ENCODE assay signal across 19 cellular contexts in the genomic region with DNA sequence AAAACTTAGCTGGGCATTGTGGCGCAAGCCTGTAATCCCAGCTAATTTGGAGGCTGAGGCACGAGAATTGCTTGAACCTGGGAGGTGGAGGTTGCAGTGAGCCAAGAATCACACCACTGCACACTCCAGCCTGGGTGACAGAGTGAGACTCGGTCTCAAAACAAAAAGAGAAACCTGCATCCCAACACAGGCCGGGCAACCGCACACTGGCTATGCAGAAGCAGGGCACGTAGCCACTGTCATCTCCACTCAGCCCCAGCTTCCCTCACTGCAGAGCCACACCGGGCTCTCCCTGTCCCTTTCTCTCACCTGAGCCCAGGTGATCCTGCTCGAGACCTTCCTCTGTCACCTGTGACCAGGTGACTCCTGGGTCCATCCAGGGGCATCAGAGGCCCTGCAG. TPM values are rescaled to one million over a fixed set of nuclear protein-coding genes. Genes with fewer than 3 reads are reported as not detected.
DNase-seq lines count a peak whose midpoint lies in the region; ATAC-seq and TF ChIP-seq lines count a peak whose summit lies in the region.
"Had no signal": no experiment of that assay in that cellular context is flagged by ENCODE, and none has a peak within 500 bp of the region (broad histone marks: within the 10 kb centered on the region; RNA-seq: fewer than 3 reads in every experiment).

No MANE protein-coding gene starts in this region.

- H3K4me3 ChIP-seq in CD4-positive, alpha-beta memory T cell (ENCODE audit: low read length in 2 of 2) = no peak overlapping the region
- H3K4me3 ChIP-seq in MM.1S (ENCODE audit: low read length) = no peak overlapping the region
- H3K4me3 ChIP-seq: GM12878, GM23248, K562 had no signal

- no peak overlapping the region for H3K9ac ChIP-seq in MM.1S (ENCODE audit: low read length)
- H3K9ac ChIP-seq: GM23248 had no signal

- DNase-seq in activated CD8-positive, alpha-beta T cell treated with anti-CD3 and anti-CD28 coated beads for 36 hours = no peak
- no peak for DNase-seq in activated CD8-positive, alpha-beta T cell treated with anti-CD3 and anti-CD28 coated beads, Interleukin-2, amount 10 ng/mL, durations not matched to agents 7 days and 5 days
- no peak for DNase-seq in CD4-positive, alpha-beta memory T cell
- no peak for DNase-seq in progenitor cell of endocrine pancreas (ENCODE audit: low spot score, unreplicated experiment)
- DNase-seq in MM.1S = no peak
- no peak for DNase-seq in NCI-H1436 (lab: John Stamatoyannopoulos, UW)
- DNase-seq: GDM1, GM23248, NCI-H1417 treated with DMSO at 0.1 percent for 48 hours, NCI-H2029 treated with DMSO at 0.1 percent for 48 hours, NCI-H2171 treated with DMSO at 0.1 percent for 48 hours, NCI-H446 treated with DMSO at 0.1 percent for 48 hours, RPMI8226 had no signal

- no peaks in the 10 kb centered on the region for H3K9me3 Mint-ChIP-seq in activated CD8-positive, alpha-beta T cell treated with anti-CD3 and anti-CD28 coated beads for 36 hours
- no peaks in the 10 kb centered on the region for H3K9me3 Mint-ChIP-seq in activated CD8-positive, alpha-beta T cell treated with anti-CD3 and anti-CD28 coated beads, Interleukin-2, amount 10 ng/mL, durations not matched to agents 7 days and 5 days (ENCODE audit: insufficient read depth)
- H3K9me3 Mint-ChIP-seq in CD4-positive, alpha-beta memory T cell = no peaks in the 10 kb centered on the region
- H3K9me3 Mint-ChIP-seq in activated T-helper 17 cell treated with anti-CD3 and anti-CD28 coated beads, Interleukin-2, amount 50 U/mL, for 72 hours = no peaks in the 10 kb centered on the region
- no peaks in the 10 kb centered on the region for H3K9me3 Mint-ChIP-seq in progenitor cell of endocrine pancreas (ENCODE audit: low read depth)

- peaks cover 88% of the 10 kb centered on the region for H4K20me1 ChIP-seq in MM.1S (ENCODE audit: insufficient read depth, low read length)

- H3K4me3 Mint-ChIP-seq in activated CD8-positive, alpha-beta T cell treated with anti-CD3 and anti-CD28 coated beads for 36 hours = no peak overlapping the region
- no peak overlapping the region for H3K4me3 Mint-ChIP-seq in activated CD8-positive, alpha-beta T cell treated with anti-CD3 and anti-CD28 coated beads, Interleukin-2, amount 10 ng/mL, durations not matched to agents 7 days and 5 days
- H3K4me3 Mint-ChIP-seq in CD4-positive, alpha-beta memory T cell = peak overlapping the region in 1 of 8 donors; percentile 30
- no peak overlapping the region for H3K4me3 Mint-ChIP-seq in activated T-helper 17 cell treated with anti-CD3 and anti-CD28 coated beads, Interleukin-2, amount 50 U/mL, for 72 hours
- no peak overlapping the region for H3K4me3 Mint-ChIP-seq in progenitor cell of endocrine pancreas (ENCODE audit: low read depth)
- H3K4me3 Mint-ChIP-seq: B cell had no signal

- TF ChIP-seq CTCF in activated CD8-positive, alpha-beta T cell treated with anti-CD3 and anti-CD28 coated beads for 36 hours (IDR thresholded peaks at IDR 0.05) = no peak
- TF ChIP-seq CTCF in progenitor cell of endocrine pancreas (IDR thresholded peaks at IDR 0.05; ENCODE audit: unreplicated experiment) (no peak), MM.1S (IDR thresholded peaks at IDR 0.05; ENCODE audit: low read length) (no peak)

- H3K79me2 ChIP-seq in MM.1S (ENCODE audit: low read length) = peaks cover 99% of the 10 kb centered on the region

- intact Hi-C loops in activated CD8-positive, alpha-beta T cell treated with anti-CD3 and anti-CD28 coated beads for 36 hours (cut with micrococcal nuclease) = no loop called here
- intact Hi-C loops in CD4-positive, alpha-beta memory T cell (cut with micrococcal nuclease) = no loop called here

- no peaks in the 10 kb centered on the region for H3K27me3 Mint-ChIP-seq in activated CD8-positive, alpha-beta T cell treated with anti-CD3 and anti-CD28 coated beads for 36 hours
- H3K27me3 Mint-ChIP-seq in activated CD8-positive, alpha-beta T cell treated with anti-CD3 and anti-CD28 coated beads, Interleukin-2, amount 10 ng/mL, durations not matched to agents 7 days and 5 days (ENCODE audit: low read depth) = no peaks in the 10 kb centered on the region
- no peaks in the 10 kb centered on the region for H3K27me3 Mint-ChIP-seq in CD4-positive, alpha-beta memory T cell
- no peaks in the 10 kb centered on the region for H3K27me3 Mint-ChIP-seq in activated T-helper 17 cell treated with anti-CD3 and anti-CD28 coated beads, Interleukin-2, amount 50 U/mL, for 72 hours
- no peaks in the 10 kb centered on the region for H3K27me3 Mint-ChIP-seq in progenitor cell of endocrine pancreas
- H3K27me3 Mint-ChIP-seq: B cell had no signal

- no peak for ATAC-seq in activated CD8-positive, alpha-beta T cell treated with anti-CD3 and anti-CD28 coated beads for 36 hours
- ATAC-seq in activated CD8-positive, alpha-beta T cell treated with anti-CD3 and anti-CD28 coated beads, Interleukin-2, amount 10 ng/mL, durations not matched to agents 7 days and 5 days = no peak
- no peak for ATAC-seq in activated T-helper 17 cell treated with anti-CD3 and anti-CD28 coated beads, Interleukin-2, amount 50 U/mL, for 72 hours (replicated peaks)
- ATAC-seq in GM18867 (IDR thresholded peaks at IDR 0.05; ENCODE audit: unreplicated experiment) = no peak
- ATAC-seq: GM12878 had no signal

- H3K9me3 ChIP-seq in CD4-positive, alpha-beta memory T cell (ENCODE audit: control insufficient read depth in 1 of 2, low read length in 2 of 2) = no peaks in the 10 kb centered on the region
- H3K9me3 ChIP-seq in MM.1S (replicated peaks; ENCODE audit: insufficient read depth, low read length) = no peaks in the 10 kb centered on the region

- H3K4me2 ChIP-seq in MM.1S (ENCODE audit: low read depth, low read length) = no peak overlapping the region

- peaks cover 82% of the 10 kb centered on the region for H3K4me1 ChIP-seq in CD4-positive, alpha-beta memory T cell (ENCODE audit: insufficient read depth, low read length)
- 0 out of 2 replicates have a peak, but pooled peaks cover 3% of the 10 kb centered on the region for H3K4me1 ChIP-seq in MM.1S (ENCODE audit: low read length)

- no peaks in the 10 kb centered on the region for H3K36me3 ChIP-seq in CD4-positive, alpha-beta memory T cell (ENCODE audit: insufficient read depth, low read length)
- H3K36me3 ChIP-seq in MM.1S (replicated peaks; ENCODE audit: insufficient read depth, low read length) = no peaks in the 10 kb centered on the region

- POLR2A ChIA-PET in activated CD8-positive, alpha-beta T cell treated with anti-CD3 and anti-CD28 coated beads for 36 hours (lab: Charles Lee) = interaction anchor here (1.1 to 1.4 kb wide), 3 partner anchors 10 to 13 kb away, joined by 3 to 7 read pairs (median 3); no protein-coding TSS in a partner anchor
- POLR2A ChIA-PET in activated CD8-positive, alpha-beta T cell treated with anti-CD3 and anti-CD28 coated beads, Interleukin-2, amount 10 ng/mL, durations not matched to agents 7 days and 5 days (lab: Charles Lee) = interaction anchor here (1.6 kb wide), 1 partner anchor 10 kb away, joined by 5 read pairs; no protein-coding TSS in a partner anchor
- POLR2A ChIA-PET in CD4-positive, alpha-beta memory T cell (lab: Charles Lee; ENCODE audit: partially characterized antibody) = interaction anchor here (1.4 to 2.5 kb wide), 3 partner anchors 11 to 14 kb away, joined by 4 to 12 read pairs (median 7); a partner anchor contains a TSS

- H3K27ac Mint-ChIP-seq in activated CD8-positive, alpha-beta T cell treated with anti-CD3 and anti-CD28 coated beads for 36 hours = peak overlapping the region; percentile 57
- H3K27ac Mint-ChIP-seq in activated CD8-positive, alpha-beta T cell treated with anti-CD3 and anti-CD28 coated beads, Interleukin-2, amount 10 ng/mL, durations not matched to agents 7 days and 5 days = no peak overlapping the region
- peak overlapping the region in 6 of 7 donors; percentile 59 to 95 (median 72) for H3K27ac Mint-ChIP-seq in CD4-positive, alpha-beta memory T cell
- H3K27ac Mint-ChIP-seq in activated T-helper 17 cell treated with anti-CD3 and anti-CD28 coated beads, Interleukin-2, amount 50 U/mL, for 72 hours = peak overlapping the region; percentile 54
- peak overlapping the region; percentile 59 for H3K27ac Mint-ChIP-seq in progenitor cell of endocrine pancreas
- H3K27ac Mint-ChIP-seq: B cell had no signal

- no peaks in the 10 kb centered on the region for H3F3A ChIP-seq in MM.1S (ENCODE audit: insufficient read depth, low read length)

- H3K9me2 ChIP-seq in MM.1S (replicated peaks; ENCODE audit: insufficient read depth, low read length) = no peaks in the 10 kb centered on the region

- CTCF ChIA-PET in activated CD8-positive, alpha-beta T cell treated with anti-CD3 and anti-CD28 coated beads for 36 hours (lab: Charles Lee) = interaction anchor here (0.7 to 11.8 kb wide), 9 partner anchors 9 to 337 kb away, joined by 3 to 97 read pairs (median 4); a partner anchor contains a TSS
- CTCF ChIA-PET in activated CD8-positive, alpha-beta T cell treated with anti-CD3 and anti-CD28 coated beads, Interleukin-2, amount 10 ng/mL, durations not matched to agents 7 days and 5 days (lab: Charles Lee) = interaction anchor here (0.8 to 6.8 kb wide), 4 partner anchors 10 to 78 kb away, joined by 3 to 78 read pairs (median 4); a partner anchor contains a TSS
- CTCF ChIA-PET in CD4-positive, alpha-beta memory T cell (lab: Charles Lee; ENCODE audit: partially characterized antibody) = interaction anchor here (0.6 to 6.6 kb wide), 6 partner anchors 9 to 78 kb away, joined by 3 to 59 read pairs (median 4); a partner anchor contains a TSS

- H2AFZ ChIP-seq in MM.1S (ENCODE audit: low read length) = no peak overlapping the region
- H2AFZ ChIP-seq: GM23248 had no signal

- H3K4me1 Mint-ChIP-seq in activated CD8-positive, alpha-beta T cell treated with anti-CD3 and anti-CD28 coated beads for 36 hours (ENCODE audit: low read depth) = peaks cover 60% of the 10 kb centered on the region
- peaks cover 54% of the 10 kb centered on the region for H3K4me1 Mint-ChIP-seq in activated CD8-positive, alpha-beta T cell treated with anti-CD3 and anti-CD28 coated beads, Interleukin-2, amount 10 ng/mL, durations not matched to agents 7 days and 5 days (ENCODE audit: low read depth)
- H3K4me1 Mint-ChIP-seq in CD4-positive, alpha-beta memory T cell = peaks cover 48 to 88% (median 70%) of the 10 kb centered on the region in 4 donors
- H3K4me1 Mint-ChIP-seq in activated T-helper 17 cell treated with anti-CD3 and anti-CD28 coated beads, Interleukin-2, amount 50 U/mL, for 72 hours = peaks cover 30% of the 10 kb centered on the region
- peaks cover 27% of the 10 kb centered on the region for H3K4me1 Mint-ChIP-seq in progenitor cell of endocrine pancreas (ENCODE audit: low read depth)

- H3K27me3 ChIP-seq in CD4-positive, alpha-beta memory T cell (ENCODE audit: insufficient read depth, low read length) = no peaks in the 10 kb centered on the region
- H3K27me3 ChIP-seq in MM.1S (replicated peaks; ENCODE audit: insufficient read depth, low read length) = no peaks in the 10 kb centered on the region

- H3K36me3 Mint-ChIP-seq in activated CD8-positive, alpha-beta T cell treated with anti-CD3 and anti-CD28 coated beads for 36 hours (ENCODE audit: low read depth) = no peaks in the 10 kb centered on the region
- H3K36me3 Mint-ChIP-seq in activated CD8-positive, alpha-beta T cell treated with anti-CD3 and anti-CD28 coated beads, Interleukin-2, amount 10 ng/mL, durations not matched to agents 7 days and 5 days (ENCODE audit: low read depth) = peaks cover 3% of the 10 kb centered on the region
- peaks cover 0 to 3% of the 10 kb centered on the region in 2 donors for H3K36me3 Mint-ChIP-seq in CD4-positive, alpha-beta memory T cell
- no peaks in the 10 kb centered on the region for H3K36me3 Mint-ChIP-seq in activated T-helper 17 cell treated with anti-CD3 and anti-CD28 coated beads, Interleukin-2, amount 50 U/mL, for 72 hours (ENCODE audit: low read depth)
- H3K36me3 Mint-ChIP-seq in progenitor cell of endocrine pancreas (ENCODE audit: insufficient read depth) = no peaks in the 10 kb centered on the region

- H3K27ac ChIP-seq in CD4-positive, alpha-beta memory T cell (ENCODE audit: low read depth, low read length) = no peak overlapping the region
- H3K27ac ChIP-seq in MM.1S (ENCODE audit: low read length) = no peak overlapping the region
- H3K27ac ChIP-seq: 22Rv1, GM23248 had no signal

RNA-seq across cellular contexts. Expression of a gene that starts 11.7 kb away (rescaled TPM):
- 10 to 100 TPM; 20.1 to 21.9 TPM for total RNA-seq in activated CD8-positive, alpha-beta T cell treated with anti-CD3 and anti-CD28 coated beads for 36 hours
- total RNA-seq in activated CD8-positive, alpha-beta T cell treated with anti-CD3 and anti-CD28 coated beads, Interleukin-2, amount 10 ng/mL, durations not matched to agents 7 days and 5 days = 10 to 100 TPM; 20.8 to 22.3 TPM
- 10 to 100 TPM; 34.9 to 35.9 TPM for total RNA-seq in CD4-positive, alpha-beta memory T cell
- polyA plus RNA-seq in CD4-positive, alpha-beta memory T cell = 10 to 100 TPM in 1 of 2 donors, 1 to 10 TPM in 1; 6.5 to 16.7 TPM
- 10 to 100 TPM; 23.7 to 41.8 TPM for total RNA-seq in activated T-helper 17 cell treated with anti-CD3 and anti-CD28 coated beads, Interleukin-2, amount 50 U/mL, for 72 hours
- total RNA-seq in progenitor cell of endocrine pancreas = 13.8 and 15.5 TPM in 2 replicates

RNA-seq across cellular contexts. Expression of a gene that starts 33.2 kb away (rescaled TPM):
- 100 to 1,000 TPM; 216 to 220 TPM for total RNA-seq in activated CD8-positive, alpha-beta T cell treated with anti-CD3 and anti-CD28 coated beads for 36 hours
- total RNA-seq in activated CD8-positive, alpha-beta T cell treated with anti-CD3 and anti-CD28 coated beads, Interleukin-2, amount 10 ng/mL, durations not matched to agents 7 days and 5 days = 100 to 1,000 TPM; 245 to 247 TPM
- 100 to 1,000 TPM; 231 to 249 TPM for total RNA-seq in CD4-positive, alpha-beta memory T cell
- polyA plus RNA-seq in CD4-positive, alpha-beta memory T cell = 100 to 1,000 TPM in 1 of 2 donors, 10 to 100 TPM in 1; 82.4 to 130 TPM
- total RNA-seq in activated T-helper 17 cell treated with anti-CD3 and anti-CD28 coated beads, Interleukin-2, amount 50 U/mL, for 72 hours = 100 to 1,000 TPM; 222 to 320 TPM
- 216 and 220 TPM in 2 replicates for total RNA-seq in progenitor cell of endocrine pancreas

RNA-seq across cellular contexts. Expression of a gene that starts 47.5 kb away (rescaled TPM):
- 100 to 1,000 TPM; 137 to 142 TPM for total RNA-seq in activated CD8-positive, alpha-beta T cell treated with anti-CD3 and anti-CD28 coated beads for 36 hours
- total RNA-seq in activated CD8-positive, alpha-beta T cell treated with anti-CD3 and anti-CD28 coated beads, Interleukin-2, amount 10 ng/mL, durations not matched to agents 7 days and 5 days = 100 to 1,000 TPM; 101 to 108 TPM
- 10 to 100 TPM; 95.3 to 95.6 TPM for total RNA-seq in CD4-positive, alpha-beta memory T cell
- polyA plus RNA-seq in CD4-positive, alpha-beta memory T cell = 10 to 100 TPM; 88.8 to 94.3 TPM
- total RNA-seq in activated T-helper 17 cell treated with anti-CD3 and anti-CD28 coated beads, Interleukin-2, amount 50 U/mL, for 72 hours = 100 to 1,000 TPM; 116 to 118 TPM
- 77.7 and 82.8 TPM in 2 replicates for total RNA-seq in progenitor cell of endocrine pancreas
